In the genomic region with DNA sequence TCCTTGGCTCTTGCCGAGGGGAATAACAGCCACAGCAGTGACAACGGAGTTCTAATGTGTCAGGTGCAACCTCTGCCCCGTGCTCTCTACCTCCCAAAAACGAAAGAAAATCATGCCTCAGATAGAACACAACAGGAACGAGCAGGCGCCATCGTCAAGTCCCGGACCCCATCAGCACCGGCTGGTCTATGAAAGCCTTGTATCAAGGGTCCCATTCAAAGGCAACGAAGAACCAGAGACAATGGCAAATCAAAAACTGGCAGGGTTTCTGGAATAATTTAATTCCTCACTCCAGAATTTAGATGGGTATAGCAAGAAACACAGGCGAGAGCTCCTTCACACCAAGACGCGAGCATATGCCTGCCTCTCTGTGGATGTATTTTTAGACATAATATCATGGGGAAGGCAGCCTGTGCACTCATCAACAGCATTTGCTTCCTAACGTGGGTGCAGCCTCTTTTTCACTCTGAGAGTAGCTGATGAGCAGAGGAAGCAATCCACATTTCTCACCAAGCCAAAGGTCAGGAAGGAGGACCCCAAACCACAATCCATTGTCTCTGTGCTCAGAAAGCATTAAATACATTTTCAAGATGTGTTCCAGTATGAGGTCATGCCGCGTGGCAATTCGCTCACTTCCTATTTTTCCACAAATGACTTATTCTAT, we compare ENCODE assay signal across 15 cellular contexts.
DNase-seq lines count a peak whose midpoint lies in the region; ATAC-seq, FAIRE-seq and TF ChIP-seq lines count a peak whose summit lies in the region.
"Had no signal": no experiment of that assay in that cellular context is flagged by ENCODE, and none has a peak within 500 bp of the region (broad histone marks: within the 10 kb centered on the region; RNA-seq: fewer than 3 reads in every experiment).

No MANE protein-coding gene starts in this region.

- H3K27ac Mint-ChIP-seq in astrocyte (ENCODE audit: unreplicated experiment): peak overlapping the region; percentile 36
- H3K27ac Mint-ChIP-seq in effector memory CD8-positive, alpha-beta T cell: no peak overlapping the region
- H3K27ac Mint-ChIP-seq: activated T-helper 2 cell treated with anti-CD3 and anti-CD28 coated beads, Interferon-gamma antibody, Interleukin-2, Interleukin-4, amounts not matched to agents 10 μg/mL and 5 μg/mL and 100 μg/mL, durations not matched to agents 14 hours and 24 hours and 36 hours; naive B cell had no signal

- H3K79me2 ChIP-seq in astrocyte (ENCODE audit: insufficient read depth, low read length): no peaks in the 10 kb centered on the region

- H3K36me3 ChIP-seq in astrocyte (ENCODE audit: insufficient read depth, low read length): no peaks in the 10 kb centered on the region
- H3K36me3 ChIP-seq: vagina had no signal

- TF ChIP-seq CTCF in astrocyte (IDR thresholded peaks at IDR 0.05; ENCODE audit: insufficient read depth, low read depth, low read length): no peak

- peak overlapping the region; percentile 21 for H3K4me3 ChIP-seq in astrocyte (ENCODE audit: insufficient read depth, low read depth, low read length)
- H3K4me3 ChIP-seq: vagina had no signal

- H3K9me3 ChIP-seq in astrocyte (ENCODE audit: insufficient read depth, low read depth, low read length): no peaks in the 10 kb centered on the region
- H3K9me3 ChIP-seq: vagina had no signal

- intact Hi-C loops in left cardiac atrium (cut with DNase I): loop anchor here in 1 of 2 donors (5.0 kb wide), 1 partner anchor 133 kb away; no protein-coding TSS in a partner anchor

- H3K9ac ChIP-seq in astrocyte (ENCODE audit: low read length): no peak overlapping the region

- H3K36me3 Mint-ChIP-seq in astrocyte (ENCODE audit: low read depth, unreplicated experiment): no peaks in the 10 kb centered on the region
- H3K36me3 Mint-ChIP-seq in effector memory CD8-positive, alpha-beta T cell (ENCODE audit: insufficient read depth): no peaks in the 10 kb centered on the region
- H3K36me3 Mint-ChIP-seq: naive B cell had no signal

- no peak overlapping the region for H3K27ac ChIP-seq in astrocyte (ENCODE audit: low read depth, low read length)
- H3K27ac ChIP-seq: vagina had no signal

- peak overlapping the region; percentile 24 for H2AFZ ChIP-seq in astrocyte (ENCODE audit: low read depth, low read length)

- TF ChIP-seq POLR2A in erythroblast (IDR thresholded peaks at IDR 0.05; ENCODE audit: low read length): no peak

- no peak overlapping the region for H3K4me3 Mint-ChIP-seq in astrocyte (ENCODE audit: unreplicated experiment)
- H3K4me3 Mint-ChIP-seq in effector memory CD8-positive, alpha-beta T cell: no peak overlapping the region
- H3K4me3 Mint-ChIP-seq: central memory CD8-positive, alpha-beta T cell; naive B cell had no signal

- peaks cover 21% of the 10 kb centered on the region for H3K4me1 Mint-ChIP-seq in astrocyte (ENCODE audit: low read depth, unreplicated experiment)
- no peaks in the 10 kb centered on the region for H3K4me1 Mint-ChIP-seq in effector memory CD8-positive, alpha-beta T cell (ENCODE audit: low read depth in 2 of 2)
- H3K4me1 Mint-ChIP-seq: central memory CD8-positive, alpha-beta T cell; naive B cell had no signal

- peak overlapping the region; percentile 81 for H3K4me2 ChIP-seq in astrocyte (ENCODE audit: low read length)

- peak; percentile 26 for FAIRE-seq in astrocyte (lab: Jason Lieb, UNC)
- FAIRE-seq: islet of Langerhans had no signal

- H3K27me3 Mint-ChIP-seq in astrocyte (ENCODE audit: low read depth, unreplicated experiment): peaks cover 4% of the 10 kb centered on the region
- H3K27me3 Mint-ChIP-seq in effector memory CD8-positive, alpha-beta T cell: peaks cover 4 to 15% of the 10 kb centered on the region in 2 donors

- H4K20me1 ChIP-seq in astrocyte (ENCODE audit: insufficient read depth, low read length): no peaks in the 10 kb centered on the region

- peaks cover 39% of the 10 kb centered on the region for H3K27me3 ChIP-seq in astrocyte (ENCODE audit: insufficient read depth, low read length)
- H3K27me3 ChIP-seq: vagina had no signal

- peak; percentile 80 to 89 for ATAC-seq in left cardiac atrium
- no peak for ATAC-seq in effector memory CD8-positive, alpha-beta T cell (replicated peaks)
- no peak for ATAC-seq in GM21390 (IDR thresholded peaks at IDR 0.05; ENCODE audit: unreplicated experiment)
- ATAC-seq: Panc1 had no signal

- DNase-seq in CD1c-positive myeloid dendritic cell (ENCODE audit: extremely low spot score): peak; percentile 3
- DNase-seq in astrocyte (ENCODE audit: low read depth): peak; percentile 55
- DNase-seq in left cardiac atrium: peak; percentile 22
- peak; percentile 80 for DNase-seq in pons (ENCODE audit: low spot score)
- no peak for DNase-seq in erythroblast (lab: John Stamatoyannopoulos, UW)
- no peak for DNase-seq in effector memory CD8-positive, alpha-beta T cell
- no peak for DNase-seq in GM19238 (ENCODE audit: insufficient read length, low spot score)
- DNase-seq: naive B cell; stimulated activated CD4-positive, alpha-beta T cell treated with anti-CD3 and anti-CD28 coated beads, Interleukin-15, amount 100 ng/mL, for 24 hours had no signal

- peaks cover 6% of the 10 kb centered on the region for H3K4me1 ChIP-seq in astrocyte (ENCODE audit: insufficient read depth, low read length)

- H3K9me3 Mint-ChIP-seq in astrocyte (ENCODE audit: unreplicated experiment): no peaks in the 10 kb centered on the region
- H3K9me3 Mint-ChIP-seq in effector memory CD8-positive, alpha-beta T cell: no peaks in the 10 kb centered on the region
- H3K9me3 Mint-ChIP-seq: activated T-helper 2 cell treated with anti-CD3 and anti-CD28 coated beads, Interferon-gamma antibody, Interleukin-2, Interleukin-4, amounts not matched to agents 10 μg/mL and 5 μg/mL and 100 μg/mL, durations not matched to agents 14 hours and 24 hours and 36 hours; central memory CD8-positive, alpha-beta T cell; naive B cell had no signal

Comparison
In these comparisons a context has a peak if more than half of its experiments do, and no peak if none do; other contexts are left out.
1. DNase-seq: peak in CD1c-positive myeloid dendritic cell (single experiment), astrocyte (single experiment), left cardiac atrium (single experiment) and pons (single experiment); none in erythroblast (0 of 2), effector memory CD8-positive, alpha-beta T cell (0 of 3) and GM19238 (single experiment).
2. ATAC-seq: peak in left cardiac atrium (2 of 2); none in effector memory CD8-positive, alpha-beta T cell (single experiment) and GM21390 (single experiment).